In the genomic region with DNA sequence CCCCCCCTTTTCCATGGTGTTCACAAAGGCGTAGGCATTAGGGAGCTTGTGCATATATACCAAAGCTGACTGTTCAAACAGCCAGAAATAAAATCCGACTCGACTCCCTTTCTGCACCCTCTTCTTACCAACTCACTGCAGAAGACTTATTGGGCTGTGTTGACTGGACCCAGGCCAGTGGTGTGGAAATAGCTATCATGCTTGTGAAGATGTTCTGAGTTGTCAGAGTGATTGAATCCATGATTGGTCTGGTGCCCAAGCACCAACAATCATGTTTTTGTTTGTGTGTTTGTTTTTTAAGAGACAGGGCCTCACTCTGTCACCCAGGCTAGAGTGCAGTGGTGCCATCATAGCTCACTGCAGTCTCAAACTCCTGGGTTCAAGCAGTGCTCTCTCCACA, we compare ENCODE assay signal across 30 cellular contexts. TPM values are rescaled to one million over a fixed set of nuclear protein-coding genes. Genes with fewer than 3 reads are reported as not detected.
DNase-seq lines count a peak whose midpoint lies in the region; ATAC-seq and TF ChIP-seq lines count a peak whose summit lies in the region.
"Had no signal": no experiment of that assay in that cellular context is flagged by ENCODE, and none has a peak within 500 bp of the region (broad histone marks: within the 10 kb centered on the region; RNA-seq: fewer than 3 reads in every experiment).

No MANE protein-coding gene starts in this region.

- no peaks in the 10 kb centered on the region for H4K20me1 ChIP-seq in H9 (ENCODE audit: control insufficient read depth, insufficient read depth, insufficient read length)

- no peak overlapping the region for H2BK15ac ChIP-seq in H9 (ENCODE audit: low read depth, low read length)

- no peak overlapping the region for H2BK120ac ChIP-seq in H9 (ENCODE audit: low read depth, low read length, poor library complexity, severe bottlenecking)

- peaks cover 33 to 41% of the 10 kb centered on the region in 2 experiments for H3K4me1 Mint-ChIP-seq in H9
- peaks cover 8 to 11% of the 10 kb centered on the region in 2 donors for H3K4me1 Mint-ChIP-seq in effector memory CD8-positive, alpha-beta T cell (ENCODE audit: low read depth in 2 of 2)

- H2BK20ac ChIP-seq in H9 (ENCODE audit: low read depth, low read length, poor library complexity, severe bottlenecking), result no peak overlapping the region

- H3K4me3 ChIP-seq in dorsolateral prefrontal cortex (peak overlapping the region in 5 of 59 donors; percentile 7 to 34 (median 17)), psoas muscle (no peak overlapping the region)
- H3K4me3 ChIP-seq: cardiac muscle cell, esophagus muscularis mucosa, GM12878, ovary, upper lobe of left lung had no signal

- WGBS in H9 (ENCODE audit: extremely low coverage, insufficient read length, low lambda C conversion rate), result no CpG with 5 or more reads among the region's 3 CpGs
- 46 to 63% (median 48%) methylated on average over 3 of the region's 3 CpGs for WGBS in psoas muscle, 3 donors

- no peaks in the 10 kb centered on the region for H3K27me3 Mint-ChIP-seq in H9 (ENCODE audit: low read depth)
- no peaks in the 10 kb centered on the region for H3K27me3 Mint-ChIP-seq in effector memory CD8-positive, alpha-beta T cell
- H3K27me3 Mint-ChIP-seq: activated CD8-positive, alpha-beta T cell treated with anti-CD3 and anti-CD28 coated beads for 36 hours; CD4-positive, alpha-beta memory T cell; memory B cell had no signal

- no peak overlapping the region for H3K23ac ChIP-seq in H9 (ENCODE audit: insufficient read length, low read depth, low read length)

- no peak overlapping the region for H3K4me3 Mint-ChIP-seq in H9
- no peak overlapping the region for H3K4me3 Mint-ChIP-seq in effector memory CD8-positive, alpha-beta T cell
- H3K4me3 Mint-ChIP-seq: activated CD8-positive, alpha-beta T cell treated with anti-CD3 and anti-CD28 coated beads for 36 hours; CD4-positive, alpha-beta memory T cell; memory B cell; naive B cell had no signal

- peak in 3 of 4 donors; percentile 59 to 71 (median 69) for ATAC-seq in psoas muscle
- ATAC-seq in effector memory CD8-positive, alpha-beta T cell (replicated peaks), result no peak
- no peak for ATAC-seq in HG02970 (IDR thresholded peaks at IDR 0.05; ENCODE audit: low FRiP score, unreplicated experiment)
- ATAC-seq: activated CD8-positive, alpha-beta T cell treated with anti-CD3 and anti-CD28 coated beads for 36 hours; GM12878; SK-N-SH treated with all-trans-retinoic acid at 6 μM for 48 hours; stimulated activated naive CD8-positive, alpha-beta T cell treated with anti-CD3 and anti-CD28 coated beads, Interleukin-15, Interleukin-2, amounts not matched to agents 100 U/mL and 50 U/mL, for 24 hours had no signal

- H3K18ac ChIP-seq in H9 (ENCODE audit: insufficient read length, low read depth, low read length), result no peak overlapping the region

- no peak overlapping the region for H3K56ac ChIP-seq in H9 (ENCODE audit: insufficient read length, low read depth, low read length)

- H3K14ac ChIP-seq in H9 (ENCODE audit: insufficient read depth, low read length), result no peak overlapping the region

- intact Hi-C loops in dorsolateral prefrontal cortex (cut with DNase I), result loop anchor here in 1 of 2 donors (5.0 to 10.0 kb wide), 2 partner anchors 158 to 199 kb away; a partner anchor contains a TSS
- intact Hi-C loops in psoas muscle (cut with DNase I), result no loop called here

- H3K27ac ChIP-seq in H9 (ENCODE audit: insufficient read length, low read depth, low read length) (no peak overlapping the region), dorsolateral prefrontal cortex (peak overlapping the region in 58 of 59 donors; percentile 7 to 99 (median 79)), psoas muscle (no peak overlapping the region)
- H3K27ac ChIP-seq: cardiac muscle cell, esophagus muscularis mucosa, KMS-11, ovary, upper lobe of left lung had no signal

- no peak overlapping the region for H2AK5ac ChIP-seq in H9 (ENCODE audit: insufficient read length, low read length)

- H3K4me1 ChIP-seq in H9 (ENCODE audit: insufficient read depth, low read length), result peaks cover 8% of the 10 kb centered on the region; the same call in 1 of the 2 replicates
- peaks cover 24% of the 10 kb centered on the region for H3K4me1 ChIP-seq in psoas muscle

- peak overlapping the region in 2 of 3 experiments; percentile 41 to 49; a peak in 3 of 7 replicates for H3K27ac Mint-ChIP-seq in H9
- no peak overlapping the region for H3K27ac Mint-ChIP-seq in effector memory CD8-positive, alpha-beta T cell
- H3K27ac Mint-ChIP-seq: activated CD8-positive, alpha-beta T cell treated with anti-CD3 and anti-CD28 coated beads for 36 hours; CD4-positive, alpha-beta memory T cell; memory B cell had no signal

- TF ChIP-seq CTCF in H9 (conservative IDR thresholded peaks at IDR 0.05) (no peak), dorsolateral prefrontal cortex (IDR thresholded peaks at IDR 0.05 in 54 of 56, conservative IDR thresholded peaks at IDR 0.05 in 2 of 56; ENCODE audit: low read depth in 1 of 56, partially characterized antibody in 56 of 56) (peak in 2 of 56 donors; percentile 6 to 22), psoas muscle (IDR thresholded peaks at IDR 0.05) (no peak)

- H3K36me3 Mint-ChIP-seq in H9 (ENCODE audit: insufficient read depth in 1 of 3, low read depth in 3 of 3), result peaks cover 0 to 2% (median 0%) of the 10 kb centered on the region in 3 experiments; a peak in 1 of 7 replicates
- H3K36me3 Mint-ChIP-seq in effector memory CD8-positive, alpha-beta T cell (ENCODE audit: insufficient read depth), result no peaks in the 10 kb centered on the region
- H3K36me3 Mint-ChIP-seq: CD4-positive, alpha-beta memory T cell; memory B cell; naive B cell had no signal

- H3K9me3 Mint-ChIP-seq in H9, result no peaks in the 10 kb centered on the region
- H3K9me3 Mint-ChIP-seq in effector memory CD8-positive, alpha-beta T cell, result no peaks in the 10 kb centered on the region
- H3K9me3 Mint-ChIP-seq: activated CD8-positive, alpha-beta T cell treated with anti-CD3 and anti-CD28 coated beads for 36 hours; CD4-positive, alpha-beta memory T cell; memory B cell; naive B cell had no signal

- H4K8ac ChIP-seq in H9 (replicated peaks; ENCODE audit: insufficient read length, low read depth, low read length), result no peak overlapping the region

- no peak overlapping the region for H3K9ac ChIP-seq in H9 (ENCODE audit: extremely low read depth, insufficient read length, low read length)
- H3K9ac ChIP-seq: KMS-11 had no signal

- H2BK5ac ChIP-seq in H9 (ENCODE audit: insufficient read length, low read length), result no peak overlapping the region

- no peak overlapping the region for H2AFZ ChIP-seq in H9 (ENCODE audit: low read length)

- H4K5ac ChIP-seq in H9 (ENCODE audit: insufficient read length, low read depth, low read length), result no peak overlapping the region

- H3K79me1 ChIP-seq in H9 (ENCODE audit: insufficient read depth, low read depth, low read length, poor library complexity, severe bottlenecking), result peaks cover 2% of the 10 kb centered on the region

- no peak overlapping the region for H4K91ac ChIP-seq in H9 (ENCODE audit: insufficient read length, low read depth, low read length)

- DNase-seq in H9 (no peak), dorsolateral prefrontal cortex (peak in 6 of 10 donors; percentile 45 to 84 (median 58)), inferior parietal cortex (ENCODE audit: extremely low spot score) (peak; percentile 70), psoas muscle (no peak), iPS-NIHi7 (ENCODE audit: extremely low spot score) (no peak)
- DNase-seq in effector memory CD8-positive, alpha-beta T cell, result no peak
- DNase-seq in stimulated activated CD4-positive, alpha-beta T cell treated with anti-CD3 and anti-CD28 coated beads, Interleukin-2, amount 100 ng/mL, for 24 hours, result no peak
- DNase-seq: activated CD4-positive, CD25-positive, alpha-beta regulatory T cell; activated CD8-positive, alpha-beta T cell treated with anti-CD3 and anti-CD28 coated beads for 36 hours; activated gamma-delta T cell treated with Interleukin-2 at 50 U/mL for 16 hours; amniotic stem cell; CD4-positive, alpha-beta memory T cell; DMS153; MV-4-11; naive B cell; NCI-H187 treated with DMSO at 0.1 percent for 48 hours; NCI-H446 treated with DMSO at 0.1 percent for 48 hours; ovary; small intestine; stimulated activated CD4-positive, alpha-beta T cell treated with anti-CD3 and anti-CD28 coated beads, Interleukin-2, amount 100 ng/mL, for 48 hours; stimulated activated naive CD8-positive, alpha-beta T cell treated with anti-CD3 and anti-CD28 coated beads, Interleukin-15, Interleukin-2, amounts not matched to agents 100 U/mL and 50 U/mL, for 24 hours; T-helper 9 cell; upper lobe of left lung had no signal

- H3K27me3 ChIP-seq in H9 (ENCODE audit: insufficient read depth, low read length) (no peaks in the 10 kb centered on the region), dorsolateral prefrontal cortex (no peaks in the 10 kb centered on the region), psoas muscle (ENCODE audit: insufficient read depth in 3 of 3, low read length in 2 of 3) (no peaks in the 10 kb centered on the region)
- H3K27me3 ChIP-seq: cardiac muscle cell, esophagus muscularis mucosa, ovary, upper lobe of left lung had no signal

- H3K4ac ChIP-seq in H9 (ENCODE audit: low read depth, low read length), result no peak overlapping the region

- H3K9me3 ChIP-seq in H9 (ENCODE audit: control insufficient read depth, low read depth, low read length), result no peaks in the 10 kb centered on the region
- H3K9me3 ChIP-seq in psoas muscle, result no peaks in the 10 kb centered on the region
- H3K9me3 ChIP-seq: esophagus muscularis mucosa, ovary, upper lobe of left lung had no signal

- no peaks in the 10 kb centered on the region for H3K36me3 ChIP-seq in psoas muscle (ENCODE audit: insufficient read depth in 1 of 2, low read depth in 1 of 2)
- H3K36me3 ChIP-seq: cardiac muscle cell, esophagus muscularis mucosa, ovary, upper lobe of left lung had no signal

- peaks cover 7% of the 10 kb centered on the region; the same call in 1 of the 2 replicates for H3K79me2 ChIP-seq in H9 (ENCODE audit: insufficient read depth, low read length)

- H3T11ph ChIP-seq in H9 (ENCODE audit: low read length), result no peak overlapping the region

- H3K23me2 ChIP-seq in H9 (ENCODE audit: insufficient read length, low read depth, low read length, poor library complexity, severe bottlenecking), result no peaks in the 10 kb centered on the region

- H3K4me2 ChIP-seq in H9 (ENCODE audit: insufficient read depth, insufficient read length, low read length), result no peak overlapping the region
- H3K4me2 ChIP-seq: KMS-11 had no signal

- H2BK12ac ChIP-seq in H9 (ENCODE audit: insufficient read length, low read depth, low read length), result no peak overlapping the region

RNA-seq across cellular contexts. Expression of a gene that starts 21.6 kb away (rescaled TPM):
- total RNA-seq in H9 (2021) (130 and 133 TPM in 2 replicates), dorsolateral prefrontal cortex (100 to 1,000 TPM in 22 of 120 experiments, 10 to 100 TPM in 98; 22.2 to 199 (median 67.6) TPM), psoas muscle (10 to 100 TPM; 14.8 to 25.1 (median 19.0) TPM)
- 10 to 100 TPM in 1 of 3 donors, 1 to 10 TPM in 2; 6.6 to 12.5 (median 7.9) TPM for polyA plus RNA-seq in psoas muscle

Comparison
In these comparisons a context has a peak if more than half of its experiments do, and no peak if none do; other contexts are left out.
1. DNase-seq: peak in dorsolateral prefrontal cortex (6 of 10) and inferior parietal cortex (single experiment); none in H9 (single experiment), psoas muscle (0 of 2), effector memory CD8-positive, alpha-beta T cell (0 of 3), iPS-NIHi7 (single experiment) and stimulated activated CD4-positive, alpha-beta T cell treated with anti-CD3 and anti-CD28 coated beads, Interleukin-2, amount 100 ng/mL, for 24 hours (0 of 2).
2. H3K27ac ChIP-seq: peak in dorsolateral prefrontal cortex (58 of 59); none in H9 (single experiment) and psoas muscle (single experiment).
3. H3K27ac Mint-ChIP-seq: peak in H9 (2 of 3); none in effector memory CD8-positive, alpha-beta T cell (0 of 2).
4. ATAC-seq: peak in psoas muscle (3 of 4); none in effector memory CD8-positive, alpha-beta T cell (single experiment) and HG02970 (single experiment).